In genomic region chr9:68704804-68705635, GRCh38 we compare ENCODE assay signal across 8 cellular contexts. TPM values are rescaled to one million over a fixed set of nuclear protein-coding genes. Genes with fewer than 3 reads are reported as not detected.
DNase-seq lines count a peak whose midpoint lies in the region; ATAC-seq, FAIRE-seq and TF ChIP-seq lines count a peak whose summit lies in the region.

Gene PIP5K1B, plus strand, starts transcription at chr9:68705240. Its CDS starts 117,375 bp downstream, at chr9:68822615.

- no peak for TF ChIP-seq RAD21 in Ishikawa (IDR thresholded peaks at IDR 0.05; ENCODE audit: low read depth)

- H3K9ac ChIP-seq in kidney (ENCODE audit: low read length in 2 of 2): peak within 1 kb of the TSS; percentile 67 to 79

- peak; percentile 82 for ATAC-seq in GM21576 (IDR thresholded peaks at IDR 0.05; ENCODE audit: unreplicated experiment)

- intact Hi-C loops in kidney (cut with DNase I): no loop called here

- H3K9me3 ChIP-seq in SJSA1 (replicated peaks): no peaks in the 10 kb centered on the region
- H3K9me3 ChIP-seq in kidney (ENCODE audit: control insufficient read depth in 1 of 2, low read length in 2 of 2): no peaks in the 10 kb centered on the region
- H3K9me3 ChIP-seq in small intestine (ENCODE audit: control insufficient read depth, low read depth): no peaks in the 10 kb centered on the region

- H3K4me3 ChIP-seq in SJSA1 (peak within 1 kb of the TSS; percentile 39), bronchial epithelial cell (ENCODE audit: low read depth, low read length) (peak within 1 kb of the TSS; percentile 43), kidney (ENCODE audit: low read length in 2 of 2) (peak within 1 kb of the TSS; percentile 78 to 81), small intestine (ENCODE audit: low read depth in 1 of 2, low read length in 2 of 2) (peak within 1 kb of the TSS; percentile 73 to 86)

- no peak for FAIRE-seq in bronchial epithelial cell (lab: Jason Lieb, UNC)
- no peak for FAIRE-seq in kidney (lab: Jason Lieb, UNC)
- FAIRE-seq in small intestine (lab: Jason Lieb, UNC): no peak

- DNase-seq in GM10248 (ENCODE audit: extremely low spot score) (peak; percentile 91), SJSA1 (ENCODE audit: low read depth in 1 of 2, low spot score in 2 of 2) (peak; percentile 28 to 43), bronchial epithelial cell (ENCODE audit: low read depth) (peak; percentile 64), kidney (peak; percentile 91), small intestine (peak; percentile 89)
- no peak for DNase-seq in activated effector memory CD4-positive, alpha-beta T cell treated with Interleukin-2 at 50 U/mL for 16 hours

- CTCF ChIA-PET in GM10248 (lab: Yijun Ruan, JAX): interaction anchor here (1.0 to 4.7 kb wide), 11 partner anchors 8 to 294 kb away, joined by 3 to 17 read pairs (median 5); no protein-coding TSS in a partner anchor

- H3K4me1 ChIP-seq in SJSA1 (replicated peaks) (peaks cover 8% of the 10 kb centered on the region; the same call in 1 of the 2 replicates), kidney (ENCODE audit: control insufficient read depth in 1 of 2, insufficient read depth in 1 of 2, low read depth in 1 of 2, low read length in 2 of 2) (peaks cover 0 to 8% of the 10 kb centered on the region in 2 donors), small intestine (ENCODE audit: control insufficient read depth in 2 of 2, insufficient read depth in 1 of 2, low read depth in 1 of 2, low read length in 1 of 2) (peaks cover 0 to 3% of the 10 kb centered on the region in 2 donors)

- H3K36me3 ChIP-seq in SJSA1 (no peaks in the 10 kb centered on the region), bronchial epithelial cell (ENCODE audit: control insufficient read depth, insufficient read depth, low read length) (no peaks in the 10 kb centered on the region), kidney (ENCODE audit: control insufficient read depth in 1 of 2, insufficient read depth in 2 of 2, low read length in 2 of 2) (no peaks in the 10 kb centered on the region), small intestine (ENCODE audit: control insufficient read depth in 2 of 2, insufficient read depth in 2 of 2, low read length in 2 of 2) (no peaks in the 10 kb centered on the region)

- POLR2A ChIA-PET in GM10248 (lab: Yijun Ruan, JAX): interaction anchor here (0.5 to 0.9 kb wide), 2 partner anchors 44 to 125 kb away, joined by 3 read pairs; no protein-coding TSS in a partner anchor

- TF ChIP-seq CTCF in GM10248 (IDR thresholded peaks at IDR 0.05; ENCODE audit: control extremely low read depth, extremely low read depth, low read depth, missing control alignments) (no peak), bronchial epithelial cell (IDR thresholded peaks at IDR 0.05; ENCODE audit: insufficient read depth, low read length, severe bottlenecking) (peak; percentile 21), kidney (IDR thresholded peaks at IDR 0.05; ENCODE audit: borderline replicate concordance, extremely low read depth, insufficient read depth) (no peak)

- 0 to 2% (median 1%) methylated on average over 30 to 99 of the region's 99 CpGs for WGBS in small intestine, 3 donors

- no peak for TF ChIP-seq EP300 in Ishikawa (IDR thresholded peaks at IDR 0.05; ENCODE audit: borderline replicate concordance)

- H3K27ac ChIP-seq in SJSA1: no peak within 1 kb of the TSS
- H3K27ac ChIP-seq in kidney (ENCODE audit: low read depth in 2 of 2, low read length in 2 of 2): peak within 1 kb of the TSS; percentile 69 to 74
- H3K27ac ChIP-seq in small intestine (ENCODE audit: low read depth in 1 of 2, low read length in 1 of 2): peak within 1 kb of the TSS; percentile 93 to 96

- H3K27me3 ChIP-seq in SJSA1 (replicated peaks): peaks cover 49% of the 10 kb centered on the region
- peaks cover 22% of the 10 kb centered on the region for H3K27me3 ChIP-seq in bronchial epithelial cell (ENCODE audit: control insufficient read depth, insufficient read depth, low read length)
- peaks cover 0 to 5% of the 10 kb centered on the region in 2 donors for H3K27me3 ChIP-seq in small intestine (ENCODE audit: control insufficient read depth in 2 of 2, insufficient read depth in 2 of 2, low read length in 2 of 2)

TF ChIP-seq in Ishikawa, 13 proteins besides CTCF, POLR2A, EP300 and RAD21:
- TF ChIP-seq EGR1 (IDR thresholded peaks at IDR 0.05): no peak
- no peak for TF ChIP-seq USF1 (IDR thresholded peaks at IDR 0.05)
- no peak for TF ChIP-seq CEBPB (IDR thresholded peaks at IDR 0.05)
- no peak for TF ChIP-seq REST (IDR thresholded peaks at IDR 0.05; ENCODE audit: low read depth)
- TF ChIP-seq MAX (IDR thresholded peaks at IDR 0.05): peak; percentile 44; the same call in 1 of the 2 replicates
- no peak for TF ChIP-seq TEAD4 (IDR thresholded peaks at IDR 0.05)
- TF ChIP-seq NFIC (IDR thresholded peaks at IDR 0.05): no peak
- TF ChIP-seq FOXM1 (IDR thresholded peaks at IDR 0.05; ENCODE audit: borderline replicate concordance, low read depth): no peak
- TF ChIP-seq CREB1 (IDR thresholded peaks at IDR 0.05; ENCODE audit: low read depth): no peak

RNA-seq across cellular contexts. Expression of gene PIP5K1B, which starts in this region (rescaled TPM):
- total RNA-seq in SJSA1 (2014; rRNA removed; shearing (Covaris generic)): not detected in 2 replicates
- 2.9 and 5.9 TPM in 2 replicates for total RNA-seq in bronchial epithelial cell
- 10.1 TPM for total RNA-seq in kidney
- polyA plus RNA-seq in kidney (ENCODE audit: insufficient read depth, low read depth, low replicate concordance): 9.4 TPM
- polyA plus RNA-seq in small intestine: 10 to 100 TPM; 28.8 to 54.0 (median 45.4) TPM

Comparison
In these comparisons a context has a peak if more than half of its experiments do, and no peak if none do; other contexts are left out.
1. Peak in DNase-seq and H3K4me3 ChIP-seq in SJSA1; RNA of the gene not detected or under 1 TPM.